In the genomic region with DNA sequence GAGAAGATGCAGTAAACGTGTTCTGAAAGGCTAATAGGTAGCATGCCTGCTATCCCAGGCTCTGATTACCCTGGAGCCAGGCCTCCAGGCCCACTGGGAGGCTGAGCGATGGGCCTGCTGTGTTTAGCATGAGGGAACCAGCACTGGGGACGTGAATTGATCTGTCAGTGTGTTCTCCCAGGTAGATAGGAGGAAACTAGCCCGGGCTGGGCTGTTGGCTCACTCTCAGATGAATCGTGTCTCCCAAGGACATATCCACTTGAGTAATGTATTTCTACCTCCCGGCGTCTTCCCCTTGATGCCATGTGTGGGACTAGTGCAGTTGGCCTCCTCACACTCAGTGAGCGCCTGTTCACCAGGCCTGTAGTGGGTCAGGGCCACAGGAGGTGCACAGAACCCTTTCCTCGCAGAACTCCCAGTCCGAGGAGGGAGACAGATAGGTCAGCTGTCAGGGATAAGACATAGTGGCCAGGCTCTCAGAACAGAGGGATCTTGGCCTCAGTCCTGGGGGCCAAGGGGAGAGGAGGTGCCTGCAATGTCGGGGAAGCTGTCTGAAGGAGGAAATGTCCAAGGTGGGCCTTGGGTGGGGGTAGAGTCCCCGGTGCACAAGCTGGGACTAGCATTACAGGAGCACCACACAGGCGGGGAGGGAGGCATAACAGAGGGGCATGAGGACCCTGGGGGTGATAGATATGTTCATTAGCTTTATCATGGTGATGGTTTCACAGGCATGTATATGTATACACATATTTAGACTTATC, we compare ENCODE assay signal across 14 cellular contexts.
"Had no signal": no experiment of that assay in that cellular context is flagged by ENCODE, and none has a peak within 500 bp of the region (broad histone marks: within the 10 kb centered on the region; RNA-seq: fewer than 3 reads in every experiment).

No MANE protein-coding gene starts in this region.

- H3K27me3 ChIP-seq: neural progenitor cell, suprapubic skin had no signal

- H3K9me3 ChIP-seq: suprapubic skin had no signal

- ATAC-seq: left lobe of liver, right cardiac atrium had no signal

- H3K36me3 ChIP-seq: neural progenitor cell, WERI-Rb-1 had no signal

- H3K27ac ChIP-seq: neural progenitor cell, suprapubic skin, WERI-Rb-1 had no signal

- DNase-seq: activated CD4-positive, alpha-beta T cell treated with anti-CD3 and anti-CD28 coated beads for 4 hours; activated naive CD4-positive, alpha-beta T cell treated with anti-CD3 and anti-CD28 coated beads, Interleukin-2, amount 50 U/mL, for 16 hours; amniotic stem cell; cerebellar nuclear complex; endodermal cell; erythroblast; right cardiac atrium; stimulated activated CD4-positive, alpha-beta T cell treated with anti-CD3 and anti-CD28 coated beads, Interleukin-2, amount 100 ng/mL, for 24 hours; stimulated activated naive CD4-positive, alpha-beta T cell; T-helper 9 cell; WERI-Rb-1 had no signal

- H3K4me3 ChIP-seq: neural progenitor cell, suprapubic skin had no signal

- H3K4me1 ChIP-seq: suprapubic skin had no signal
